ENCODE assay signal across 8 cellular contexts in genomic region chr4:1793496-1793840, GRCh38. TPM values are rescaled to one million over a fixed set of nuclear protein-coding genes. Genes with fewer than 3 reads are reported as not detected.
DNase-seq lines count a peak whose midpoint lies in the region; ATAC-seq and TF ChIP-seq lines count a peak whose summit lies in the region.

No MANE protein-coding gene starts in this region.

- intact Hi-C loops in head of caudate nucleus (cut with DNase I) = no loop called here

- ATAC-seq in activated CD4-positive, CD25-positive, alpha-beta regulatory T cell treated with anti-CD3 and anti-CD28 coated beads, Interleukin-2, amount 50 U/mL, for 24 hours = peak; percentile 25 to 30
- no peak for ATAC-seq in HG03135 (IDR thresholded peaks at IDR 0.05; ENCODE audit: unreplicated experiment)

- WGBS in mesodermal cell (ENCODE audit: insufficient coverage in 2 of 2), 2 experiments = 0 to 2% methylated on average over 10 to 24 of the region's 44 CpGs

- H3K4me3 ChIP-seq in SJCRH30 (peak overlapping the region; percentile 65), cardiac fibroblast (replicated peaks in 1 of 2; ENCODE audit: low read depth in 2 of 2, low read length in 2 of 2) (peak overlapping the region in 1 of 2 donors; percentile 35), mesodermal cell (ENCODE audit: extremely low read depth, insufficient read depth, low read length, poor library complexity, severe bottlenecking) (peak overlapping the region; percentile 66)

- H3K4me1 ChIP-seq in SJCRH30 (no peaks in the 10 kb centered on the region; the same call in 1 of the 2 replicates), mesodermal cell (ENCODE audit: control insufficient read depth, insufficient read depth, low read length, poor library complexity, severe bottlenecking) (no peaks in the 10 kb centered on the region)

- peaks cover 34% of the 10 kb centered on the region for H3K27me3 ChIP-seq in SJCRH30

- DNase-seq in activated CD4-positive, CD25-positive, alpha-beta regulatory T cell treated with anti-CD3 and anti-CD28 coated beads, Interleukin-2, amount 50 U/mL, for 72 hours = no peak
- DNase-seq in SJCRH30 (peak; percentile 52 to 58), cardiac fibroblast (ENCODE audit: low read depth in 2 of 2) (peak; percentile 16 to 33), putamen (ENCODE audit: low spot score) (no peak), head of caudate nucleus (no peak)

- H3K9me3 ChIP-seq in SJCRH30 (replicated peaks) = no peaks in the 10 kb centered on the region
- H3K9me3 ChIP-seq in mesodermal cell (ENCODE audit: control insufficient read depth, low read length) = no peaks in the 10 kb centered on the region

- TF ChIP-seq CTCF in cardiac fibroblast (IDR thresholded peaks at IDR 0.05; ENCODE audit: low read depth, low read length) = no peak

- H3K27ac ChIP-seq in SJCRH30 (no peak overlapping the region), mesodermal cell (ENCODE audit: low read depth, low read length, severe bottlenecking) (no peak overlapping the region)

- no peaks in the 10 kb centered on the region for H3K36me3 ChIP-seq in SJCRH30
- H3K36me3 ChIP-seq in mesodermal cell (ENCODE audit: control insufficient read depth, insufficient read depth, low read length) = no peaks in the 10 kb centered on the region

RNA-seq across cellular contexts. Expression of gene FGFR3, which starts 0.4 kb away (rescaled TPM):
- total RNA-seq in SJCRH30 (2014; rRNA removed; shearing (Covaris generic)) = 2.0 and 2.4 TPM in 2 replicates
- 38.3 TPM for polyA plus RNA-seq in mesodermal cell (2013, experiment 1 of 2)
- 41.8 TPM for polyA plus RNA-seq in mesodermal cell (2013, experiment 2 of 2)

Comparison
In these comparisons a context has a peak if more than half of its experiments do, and no peak if none do; other contexts are left out.
1. DNase-seq: peak in SJCRH30 (2 of 2) and cardiac fibroblast (2 of 2); none in activated CD4-positive, CD25-positive, alpha-beta regulatory T cell treated with anti-CD3 and anti-CD28 coated beads, Interleukin-2, amount 50 U/mL, for 72 hours (single experiment), putamen (single experiment) and head of caudate nucleus (0 of 42).